In the genomic region with DNA sequence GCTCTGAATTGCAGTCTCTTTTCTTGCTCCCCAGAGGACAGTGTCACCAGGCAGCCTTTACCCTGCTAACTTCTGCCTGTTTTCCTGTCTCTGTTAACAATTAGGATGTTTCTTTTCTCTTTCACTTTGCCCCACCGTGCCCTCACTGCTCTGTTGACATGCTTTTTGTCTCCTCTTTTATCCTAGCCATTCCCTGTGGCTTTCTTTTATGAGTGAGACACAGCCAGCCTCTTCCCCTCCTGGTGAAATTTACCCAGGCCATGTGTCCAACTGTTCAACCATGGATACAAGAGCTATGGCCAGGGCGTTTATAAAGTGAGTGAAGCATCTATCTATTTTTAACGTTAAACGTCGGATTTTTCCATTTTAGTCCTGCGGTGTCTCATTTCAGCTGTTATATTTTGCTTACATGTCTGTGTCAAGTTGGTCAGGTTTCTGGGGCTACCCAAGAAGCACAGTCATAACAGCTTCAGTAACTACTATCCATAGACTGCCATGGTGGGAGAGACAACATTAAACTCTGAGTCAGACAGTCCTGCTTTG, we compare ENCODE assay signal across 15 cellular contexts.
A peak's percentile ranks its signal among the peaks of the same experiment; 100 is the strongest.
DNase-seq lines count a peak whose midpoint lies in the region; TF ChIP-seq lines count a peak whose summit lies in the region.
"Had no signal": no experiment of that assay in that cellular context is flagged by ENCODE, and none has a peak within 500 bp of the region (broad histone marks: within the 10 kb centered on the region; RNA-seq: fewer than 3 reads in every experiment).

No MANE protein-coding gene starts in this region.

- peak overlapping the region; percentile 58 for H3K27ac Mint-ChIP-seq in neural progenitor cell
- no peak overlapping the region for H3K27ac Mint-ChIP-seq in activated CD4-positive, alpha-beta T cell treated with anti-CD3 and anti-CD28 coated beads, Interleukin-2, amount 10 ng/mL, durations not matched to agents 24 days and 14 days

- intact Hi-C loops in activated CD4-positive, alpha-beta T cell treated with anti-CD3 and anti-CD28 coated beads, Interleukin-2, amount 10 ng/mL, durations not matched to agents 24 days and 14 days (cut with micrococcal nuclease), result no loop called here

- H3K9ac ChIP-seq in neural progenitor cell, result no peak overlapping the region

- H3K4me1 ChIP-seq in neural progenitor cell, result peaks cover 12% of the 10 kb centered on the region
- H3K4me1 ChIP-seq: Caco-2, vagina had no signal

- H3K4me3 ChIP-seq in neural progenitor cell, result no peak overlapping the region
- H3K4me3 ChIP-seq: K562, vagina had no signal

- H3K79me2 ChIP-seq in neural progenitor cell (ENCODE audit: low read depth), result no peaks in the 10 kb centered on the region

- peak overlapping the region; percentile 34 for H3K4me3 Mint-ChIP-seq in neural progenitor cell
- no peak overlapping the region for H3K4me3 Mint-ChIP-seq in activated CD4-positive, alpha-beta T cell treated with anti-CD3 and anti-CD28 coated beads, Interleukin-2, amount 10 ng/mL, durations not matched to agents 24 days and 14 days

- no peak overlapping the region for H3K27ac ChIP-seq in neural progenitor cell
- H3K27ac ChIP-seq: vagina, VCaP had no signal

- H3K4me1 Mint-ChIP-seq in neural progenitor cell, result peaks cover 18% of the 10 kb centered on the region
- H3K4me1 Mint-ChIP-seq in activated CD4-positive, alpha-beta T cell treated with anti-CD3 and anti-CD28 coated beads, Interleukin-2, amount 10 ng/mL, durations not matched to agents 24 days and 14 days, result no peaks in the 10 kb centered on the region

- no peak overlapping the region for H2AFZ ChIP-seq in neural progenitor cell (replicated peaks)

- peaks cover 4% of the 10 kb centered on the region for H3K27me3 Mint-ChIP-seq in neural progenitor cell (ENCODE audit: insufficient read depth, low read depth)
- no peaks in the 10 kb centered on the region for H3K27me3 Mint-ChIP-seq in activated CD4-positive, alpha-beta T cell treated with anti-CD3 and anti-CD28 coated beads, Interleukin-2, amount 10 ng/mL, durations not matched to agents 24 days and 14 days

- no peaks in the 10 kb centered on the region for H3K36me3 Mint-ChIP-seq in neural progenitor cell
- H3K36me3 Mint-ChIP-seq in activated CD4-positive, alpha-beta T cell treated with anti-CD3 and anti-CD28 coated beads, Interleukin-2, amount 10 ng/mL, durations not matched to agents 24 days and 14 days (ENCODE audit: low read depth), result no peaks in the 10 kb centered on the region

- H3K9me3 Mint-ChIP-seq in neural progenitor cell, result no peaks in the 10 kb centered on the region
- no peaks in the 10 kb centered on the region for H3K9me3 Mint-ChIP-seq in activated CD4-positive, alpha-beta T cell treated with anti-CD3 and anti-CD28 coated beads, Interleukin-2, amount 10 ng/mL, durations not matched to agents 24 days and 14 days

- TF ChIP-seq CTCF in neural progenitor cell (IDR thresholded peaks at IDR 0.05), result no peak

- no peaks in the 10 kb centered on the region for H3K36me3 ChIP-seq in neural progenitor cell
- H3K36me3 ChIP-seq: vagina had no signal

- peaks cover 36% of the 10 kb centered on the region for H3K27me3 ChIP-seq in neural progenitor cell
- H3K27me3 ChIP-seq: vagina had no signal

- peak; percentile 3 for DNase-seq in EL
- peak; percentile 65 to 72 for DNase-seq in NCI-H1930 (lab: John Stamatoyannopoulos, UW)
- DNase-seq in ecto neural progenitor cell (ENCODE audit: low spot score), result peak; percentile 48
- peak; percentile 80 for DNase-seq in neural progenitor cell (ENCODE audit: low spot score)
- DNase-seq in stimulated activated CD4-positive, alpha-beta T cell treated with anti-CD3 and anti-CD28 coated beads, Interleukin-4, amount 100 ng/mL, for 4 hours, result no peak
- no peak for DNase-seq in activated CD4-positive, alpha-beta T cell treated with anti-CD3 and anti-CD28 coated beads, Interleukin-2, amount 10 ng/mL, durations not matched to agents 24 days and 14 days
- DNase-seq in Ammon's horn (ENCODE audit: low spot score), result no peak
- DNase-seq in T-helper 2 cell, result no peak
- DNase-seq: Caco-2, head of caudate nucleus, left cardiac atrium, NCI-H524 had no signal

- no peaks in the 10 kb centered on the region for H3F3A ChIP-seq in neural progenitor cell (ENCODE audit: low read depth)

- no peaks in the 10 kb centered on the region for H3K9me3 ChIP-seq in neural progenitor cell (ENCODE audit: low read depth)
- H3K9me3 ChIP-seq: Caco-2, vagina had no signal

- peaks cover 6% of the 10 kb centered on the region for H4K20me1 ChIP-seq in neural progenitor cell (ENCODE audit: low read depth)

- H3K4me2 ChIP-seq in neural progenitor cell, result peak overlapping the region; percentile 54

Comparison
In these comparisons a context has a peak if more than half of its experiments do, and no peak if none do; other contexts are left out.
1. DNase-seq: peak in EL (single experiment), NCI-H1930 (2 of 2), ecto neural progenitor cell (single experiment) and neural progenitor cell (single experiment); none in stimulated activated CD4-positive, alpha-beta T cell treated with anti-CD3 and anti-CD28 coated beads, Interleukin-4, amount 100 ng/mL, for 4 hours (0 of 2), activated CD4-positive, alpha-beta T cell treated with anti-CD3 and anti-CD28 coated beads, Interleukin-2, amount 10 ng/mL, durations not matched to agents 24 days and 14 days (single experiment), Ammon's horn (single experiment) and T-helper 2 cell (0 of 5).